In genomic region chr12:46442239-46442638, GRCh38 we compare ENCODE assay signal across 1 cellular context.
TF ChIP-seq lines count a peak whose summit lies in the region.

No MANE protein-coding gene starts in this region.

TF ChIP-seq in endothelial cell of umbilical vein, 7 proteins besides CTCF, POLR2A, EP300 and RAD21:
- no peak for TF ChIP-seq JUN (IDR thresholded peaks at IDR 0.05; ENCODE audit: borderline replicate concordance, insufficient read depth, insufficient read length, low read depth)
- TF ChIP-seq FOS (IDR thresholded peaks at IDR 0.05; ENCODE audit: borderline replicate concordance, insufficient read depth, low read length), result peak; percentile 65
TF ChIP-seq in endothelial cell of umbilical vein: peak in this region for 1.
